Comparison of ENCODE assay signal across 9 cellular contexts in the genomic region with DNA sequence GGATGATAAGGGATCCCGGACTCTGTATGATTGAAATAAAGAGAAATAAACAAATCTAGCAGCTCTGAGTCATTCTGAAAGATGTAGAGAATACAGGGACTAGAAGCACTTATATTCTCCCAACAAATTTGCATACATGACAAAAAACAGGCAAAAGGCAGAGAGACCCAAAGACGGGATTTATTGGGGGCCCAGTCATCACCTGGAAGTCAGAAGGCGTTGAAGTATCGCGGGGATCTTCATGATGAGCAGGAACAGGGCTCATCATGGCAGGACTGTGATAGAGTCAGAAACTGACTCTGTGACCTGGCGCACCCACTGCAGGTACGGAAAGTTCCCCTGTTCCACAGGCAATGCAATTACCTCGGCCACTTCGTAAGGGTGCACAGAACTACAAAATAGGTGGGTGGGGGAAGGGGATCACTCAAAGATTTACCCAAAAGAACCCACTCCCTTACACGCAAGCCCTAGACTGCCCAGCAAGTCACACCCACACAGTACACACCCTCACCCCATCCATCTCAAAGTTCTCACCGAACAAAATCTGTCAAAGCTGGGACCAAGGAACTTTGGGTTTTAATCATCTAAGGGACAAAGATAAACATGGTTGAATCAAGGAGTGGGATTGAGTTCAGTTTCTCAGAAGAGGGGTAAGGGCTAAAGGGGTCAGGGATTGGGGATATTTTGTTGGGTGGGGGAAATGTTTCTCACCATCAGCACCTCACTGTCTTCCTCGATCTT. TPM values are rescaled to one million over a fixed set of nuclear protein-coding genes. Genes with fewer than 3 reads are reported as not detected.
DNase-seq lines count a peak whose midpoint lies in the region; ATAC-seq and TF ChIP-seq lines count a peak whose summit lies in the region.
"Had no signal": no experiment of that assay in that cellular context is flagged by ENCODE, and none has a peak within 500 bp of the region (broad histone marks: within the 10 kb centered on the region; RNA-seq: fewer than 3 reads in every experiment).

No MANE protein-coding gene starts in this region.

- H3K27me3 ChIP-seq in thyroid gland: no peaks in the 10 kb centered on the region

- no peak for TF ChIP-seq CTCF in thyroid gland (IDR thresholded peaks at IDR 0.05)

- WGBS in thyroid gland, 2 donors: 55 to 59% methylated on average over 12 of the region's 12 CpGs

- H3K4me1 ChIP-seq in thyroid gland: peaks cover 19 to 55% of the 10 kb centered on the region in 2 donors

- peak; percentile 42 for ATAC-seq in activated T-helper 17 cell treated with anti-CD3 and anti-CD28 coated beads, Interleukin-2, amount 50 U/mL, for 72 hours (replicated peaks)
- no peak for ATAC-seq in GM18520 (IDR thresholded peaks at IDR 0.05; ENCODE audit: unreplicated experiment)

- H3K27ac ChIP-seq in thyroid gland: peak overlapping the region in 2 of 3 donors; percentile 84 to 98

- H3K4me3 Mint-ChIP-seq in activated T-cell treated with anti-CD3 and anti-CD28 coated beads, Interleukin-2, amount 50 U/mL, for 24 hours: peak overlapping the region; percentile 96
- H3K4me3 Mint-ChIP-seq in activated T-helper 17 cell treated with anti-CD3 and anti-CD28 coated beads, Interleukin-2, amount 50 U/mL, for 72 hours: peak overlapping the region; percentile 96

- no peaks in the 10 kb centered on the region for H3K9me3 Mint-ChIP-seq in activated T-cell treated with anti-CD3 and anti-CD28 coated beads, Interleukin-2, amount 50 U/mL, for 24 hours
- H3K9me3 Mint-ChIP-seq in activated T-helper 17 cell treated with anti-CD3 and anti-CD28 coated beads, Interleukin-2, amount 50 U/mL, for 72 hours: no peaks in the 10 kb centered on the region

- peak overlapping the region in 1 of 3 donors; percentile 66 for H3K4me3 ChIP-seq in thyroid gland (replicated peaks in 1 of 3)

- no peaks in the 10 kb centered on the region for H3K9me3 ChIP-seq in thyroid gland

- peaks cover 31 to 32% of the 10 kb centered on the region in 2 donors for H3K36me3 ChIP-seq in thyroid gland

- H3K4me1 Mint-ChIP-seq in activated T-cell treated with anti-CD3 and anti-CD28 coated beads, Interleukin-2, amount 50 U/mL, for 24 hours (ENCODE audit: low read depth): peaks cover 78% of the 10 kb centered on the region
- H3K4me1 Mint-ChIP-seq in activated T-helper 17 cell treated with anti-CD3 and anti-CD28 coated beads, Interleukin-2, amount 50 U/mL, for 72 hours: peaks cover 53% of the 10 kb centered on the region

- intact Hi-C loops in thyroid gland (cut with DNase I): no loop called here

- no peak for DNase-seq in activated T-cell treated with anti-CD3 and anti-CD28 coated beads, Interleukin-2, amount 50 U/mL, for 24 hours
- no peak for DNase-seq in activated T-cell treated with anti-CD3 and anti-CD28 coated beads, Interleukin-2, amount 50 U/mL, for 1 hour
- peak; percentile 42 for DNase-seq in iris pigment epithelial cell (ENCODE audit: low read depth)
- DNase-seq in thyroid gland: no peak
- no peak for DNase-seq in H4 (ENCODE audit: low spot score)
- DNase-seq in dermis blood vessel endothelial cell: no peak
- DNase-seq: substantia nigra had no signal

- H3K36me3 Mint-ChIP-seq in activated T-cell treated with anti-CD3 and anti-CD28 coated beads, Interleukin-2, amount 50 U/mL, for 24 hours (ENCODE audit: low read depth): peaks cover 57% of the 10 kb centered on the region
- H3K36me3 Mint-ChIP-seq in activated T-helper 17 cell treated with anti-CD3 and anti-CD28 coated beads, Interleukin-2, amount 50 U/mL, for 72 hours (ENCODE audit: low read depth): peaks cover 75% of the 10 kb centered on the region

- no peaks in the 10 kb centered on the region for H3K27me3 Mint-ChIP-seq in activated T-cell treated with anti-CD3 and anti-CD28 coated beads, Interleukin-2, amount 50 U/mL, for 24 hours
- H3K27me3 Mint-ChIP-seq in activated T-helper 17 cell treated with anti-CD3 and anti-CD28 coated beads, Interleukin-2, amount 50 U/mL, for 72 hours: no peaks in the 10 kb centered on the region

- H3K27ac Mint-ChIP-seq in activated T-cell treated with anti-CD3 and anti-CD28 coated beads, Interleukin-2, amount 50 U/mL, for 24 hours: peak overlapping the region; percentile 99
- H3K27ac Mint-ChIP-seq in activated T-helper 17 cell treated with anti-CD3 and anti-CD28 coated beads, Interleukin-2, amount 50 U/mL, for 72 hours: peak overlapping the region; percentile 97

- TF ChIP-seq POLR2A in thyroid gland (IDR thresholded peaks at IDR 0.05): no peak

RNA-seq across cellular contexts. Expression of gene CUTA, which starts 1.4 kb away (rescaled TPM):
- 100 to 1,000 TPM; 163 to 248 TPM for total RNA-seq in activated T-helper 17 cell treated with anti-CD3 and anti-CD28 coated beads, Interleukin-2, amount 50 U/mL, for 72 hours
- total RNA-seq in thyroid gland: 100 to 1,000 TPM; 165 to 296 (median 257) TPM
- total RNA-seq in H4 (2014; rRNA removed; shearing (Covaris generic)): 183 and 222 TPM in 2 replicates
- 61.3 and 61.7 TPM in 2 replicates for total RNA-seq in dermis blood vessel endothelial cell

RNA-seq across cellular contexts. Expression of gene SYNGAP1, which starts 3.3 kb away (rescaled TPM):
- 100 to 1,000 TPM in 1 of 2 donors, 10 to 100 TPM in 1; 43.2 to 156 TPM for total RNA-seq in activated T-helper 17 cell treated with anti-CD3 and anti-CD28 coated beads, Interleukin-2, amount 50 U/mL, for 72 hours
- 10 to 100 TPM in 3 of 4 donors, 1 to 10 TPM in 1; 10.0 to 15.3 (median 12.2) TPM for total RNA-seq in thyroid gland
- total RNA-seq in H4 (2014; rRNA removed; shearing (Covaris generic)): 0.37 and 0.75 TPM in 2 replicates
- 2.4 and 2.5 TPM in 2 replicates for total RNA-seq in dermis blood vessel endothelial cell

RNA-seq across cellular contexts. Expression of gene PHF1, which starts 5.7 kb away (rescaled TPM):
- total RNA-seq in activated T-helper 17 cell treated with anti-CD3 and anti-CD28 coated beads, Interleukin-2, amount 50 U/mL, for 72 hours: 100 to 1,000 TPM in 1 of 2 donors, 10 to 100 TPM in 1; 27.2 to 133 TPM
- total RNA-seq in thyroid gland: 100 to 1,000 TPM in 1 of 4 donors, 10 to 100 TPM in 3; 75.3 to 109 (median 88.5) TPM
- 20.4 and 20.5 TPM in 2 replicates for total RNA-seq in H4 (2014; rRNA removed; shearing (Covaris generic))
- 14.4 and 16.5 TPM in 2 replicates for total RNA-seq in dermis blood vessel endothelial cell

RNA-seq across cellular contexts. Expression of gene KIFC1, which starts 24.9 kb away (rescaled TPM):
- 100 to 1,000 TPM; 101 to 108 TPM for total RNA-seq in activated T-helper 17 cell treated with anti-CD3 and anti-CD28 coated beads, Interleukin-2, amount 50 U/mL, for 72 hours
- total RNA-seq in thyroid gland: 1 to 10 TPM in 2 of 4 donors, under 1 TPM in 2; 0.13 to 4.3 (median 0.91) TPM
- total RNA-seq in H4 (2014; rRNA removed; shearing (Covaris generic)): 52.4 and 67.2 TPM in 2 replicates
- 12.4 and 34.3 TPM in 2 replicates for total RNA-seq in dermis blood vessel endothelial cell

RNA-seq across cellular contexts. Expression of gene ZBTB9, which starts 37.8 kb away (rescaled TPM):
- total RNA-seq in activated T-helper 17 cell treated with anti-CD3 and anti-CD28 coated beads, Interleukin-2, amount 50 U/mL, for 72 hours: 10 to 100 TPM; 11.6 to 12.5 TPM
- 1 to 10 TPM; 4.1 to 5.9 (median 4.6) TPM for total RNA-seq in thyroid gland
- total RNA-seq in H4 (2014; rRNA removed; shearing (Covaris generic)): 5.6 and 7.6 TPM in 2 replicates
- 5.5 and 6.3 TPM in 2 replicates for total RNA-seq in dermis blood vessel endothelial cell
